ENCODE assay signal across 8 cellular contexts in the genomic region with DNA sequence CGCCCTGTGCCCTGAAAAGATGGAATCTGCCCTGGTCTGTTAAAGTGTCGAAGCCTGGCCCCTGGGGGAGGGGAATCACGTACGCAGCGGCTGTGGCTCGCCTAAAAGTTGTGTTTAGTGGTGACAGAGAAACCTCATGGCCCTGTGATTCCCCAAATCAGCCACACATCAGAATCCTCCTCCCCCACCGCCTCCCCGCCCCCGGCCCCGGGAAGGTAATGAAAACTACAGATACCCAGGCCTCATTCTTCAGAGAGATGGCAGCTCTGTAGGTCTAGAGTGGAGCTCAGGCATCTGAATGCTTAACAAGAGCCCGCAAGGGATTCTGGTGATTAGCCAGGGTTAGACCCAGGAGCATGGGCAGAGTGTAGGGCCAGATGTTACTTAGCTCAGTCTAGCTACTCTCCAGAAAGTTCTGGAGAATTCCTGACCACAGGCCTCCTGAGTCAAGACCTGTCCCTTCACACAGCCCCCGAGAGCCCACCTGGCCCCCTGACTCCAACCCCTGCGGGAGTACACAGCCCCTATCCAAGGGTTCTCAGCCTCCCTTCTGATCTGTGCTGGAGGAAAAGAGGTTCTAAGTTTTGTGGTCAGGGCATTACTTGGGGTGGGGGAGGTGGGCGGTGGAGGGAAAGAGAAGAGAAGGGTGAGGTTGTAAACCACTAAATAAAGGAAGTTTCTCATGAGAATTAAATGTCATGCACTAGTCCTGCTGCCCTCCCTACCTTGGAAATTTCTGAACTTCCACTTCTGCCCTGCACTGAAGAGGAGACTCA.
DNase-seq lines count a peak whose midpoint lies in the region; ATAC-seq, FAIRE-seq and TF ChIP-seq lines count a peak whose summit lies in the region.

No MANE protein-coding gene starts in this region.

- ATAC-seq in GM21515 (IDR thresholded peaks at IDR 0.05; ENCODE audit: unreplicated experiment), result peak; percentile 38
- peak; percentile 75 to 76 for ATAC-seq in activated T-cell treated with anti-CD3 and anti-CD28 coated beads, Interleukin-2, amount 50 U/mL, for 72 hours (replicated peaks in 1 of 2)
- peak; percentile 11 to 14 for ATAC-seq in left cardiac atrium

- peak overlapping the region; percentile 94 for H3K27ac Mint-ChIP-seq in activated T-cell treated with anti-CD3 and anti-CD28 coated beads, Interleukin-2, amount 50 U/mL, for 72 hours
- no peak overlapping the region for H3K27ac Mint-ChIP-seq in endothelial cell (ENCODE audit: unreplicated experiment)

- no peaks in the 10 kb centered on the region for H3K27me3 Mint-ChIP-seq in activated T-cell treated with anti-CD3 and anti-CD28 coated beads, Interleukin-2, amount 50 U/mL, for 72 hours (ENCODE audit: low read depth)
- H3K27me3 Mint-ChIP-seq in endothelial cell (ENCODE audit: unreplicated experiment), result no peaks in the 10 kb centered on the region

- H3K9me3 Mint-ChIP-seq in activated T-cell treated with anti-CD3 and anti-CD28 coated beads, Interleukin-2, amount 50 U/mL, for 72 hours, result no peaks in the 10 kb centered on the region
- H3K9me3 Mint-ChIP-seq in endothelial cell (ENCODE audit: unreplicated experiment), result no peaks in the 10 kb centered on the region

- TF ChIP-seq CTCF in AG10803 (conservative IDR thresholded peaks at IDR 0.05; ENCODE audit: low read length), result no peak
- TF ChIP-seq CTCF in endothelial cell (IDR thresholded peaks at IDR 0.05; ENCODE audit: unreplicated experiment), result no peak

- no peak for DNase-seq in AG10803 (ENCODE audit: low read depth)
- peak; percentile 86 for DNase-seq in NOMO-1 treated with DMSO at 0.1 percent for 48 hours (lab: John Stamatoyannopoulos, UW; ENCODE audit: unreplicated experiment)
- DNase-seq in activated T-cell treated with anti-CD3 and anti-CD28 coated beads, Interleukin-2, amount 50 U/mL, for 72 hours, result peak; percentile 69 to 73
- no peak for DNase-seq in left cardiac atrium
- DNase-seq in stimulated activated CD4-positive, alpha-beta T cell treated with anti-CD3 and anti-CD28 coated beads, Interleukin-4, amount 100 ng/mL, for 48 hours (ENCODE audit: low read depth in 2 of 2), result peak; percentile 48 to 69
- no peak for DNase-seq in frontal cortex (ENCODE audit: low spot score in 2 of 2)
- no peak for DNase-seq in endothelial cell (ENCODE audit: low spot score)

- peak overlapping the region; percentile 75 to 93 for H3K4me3 Mint-ChIP-seq in activated T-cell treated with anti-CD3 and anti-CD28 coated beads, Interleukin-2, amount 50 U/mL, for 72 hours
- no peak overlapping the region for H3K4me3 Mint-ChIP-seq in endothelial cell (ENCODE audit: unreplicated experiment)

- peaks cover 2 to 10% of the 10 kb centered on the region in 2 donors for H3K36me3 Mint-ChIP-seq in activated T-cell treated with anti-CD3 and anti-CD28 coated beads, Interleukin-2, amount 50 U/mL, for 72 hours (ENCODE audit: insufficient read depth in 2 of 2)
- H3K36me3 Mint-ChIP-seq in endothelial cell (ENCODE audit: low read depth, unreplicated experiment), result peaks cover 4% of the 10 kb centered on the region

- intact Hi-C loops in left cardiac atrium (cut with DNase I), result no loop called here

- H3K4me1 Mint-ChIP-seq in activated T-cell treated with anti-CD3 and anti-CD28 coated beads, Interleukin-2, amount 50 U/mL, for 72 hours (ENCODE audit: low read depth), result peaks cover 52% of the 10 kb centered on the region
- H3K4me1 Mint-ChIP-seq in endothelial cell (ENCODE audit: unreplicated experiment), result peaks cover 12% of the 10 kb centered on the region

- no peak for FAIRE-seq in frontal cortex (lab: Jason Lieb, UNC)

- H3K4me3 ChIP-seq in AG10803 (ENCODE audit: low read length), result peak overlapping the region; percentile 68

Comparison
In these comparisons a context has a peak if more than half of its experiments do, and no peak if none do; other contexts are left out.
1. DNase-seq: peak in NOMO-1 treated with DMSO at 0.1 percent for 48 hours (single experiment), activated T-cell treated with anti-CD3 and anti-CD28 coated beads, Interleukin-2, amount 50 U/mL, for 72 hours (2 of 2) and stimulated activated CD4-positive, alpha-beta T cell treated with anti-CD3 and anti-CD28 coated beads, Interleukin-4, amount 100 ng/mL, for 48 hours (2 of 2); none in AG10803 (single experiment), left cardiac atrium (single experiment), frontal cortex (0 of 2) and endothelial cell (single experiment).
2. ATAC-seq: peak in every context shown above with its lines; median percentile 76 in activated T-cell treated with anti-CD3 and anti-CD28 coated beads, Interleukin-2, amount 50 U/mL, for 72 hours; 38 in GM21515; 12 in left cardiac atrium.